8 cellular contexts compared by ENCODE assay signal in the genomic region with DNA sequence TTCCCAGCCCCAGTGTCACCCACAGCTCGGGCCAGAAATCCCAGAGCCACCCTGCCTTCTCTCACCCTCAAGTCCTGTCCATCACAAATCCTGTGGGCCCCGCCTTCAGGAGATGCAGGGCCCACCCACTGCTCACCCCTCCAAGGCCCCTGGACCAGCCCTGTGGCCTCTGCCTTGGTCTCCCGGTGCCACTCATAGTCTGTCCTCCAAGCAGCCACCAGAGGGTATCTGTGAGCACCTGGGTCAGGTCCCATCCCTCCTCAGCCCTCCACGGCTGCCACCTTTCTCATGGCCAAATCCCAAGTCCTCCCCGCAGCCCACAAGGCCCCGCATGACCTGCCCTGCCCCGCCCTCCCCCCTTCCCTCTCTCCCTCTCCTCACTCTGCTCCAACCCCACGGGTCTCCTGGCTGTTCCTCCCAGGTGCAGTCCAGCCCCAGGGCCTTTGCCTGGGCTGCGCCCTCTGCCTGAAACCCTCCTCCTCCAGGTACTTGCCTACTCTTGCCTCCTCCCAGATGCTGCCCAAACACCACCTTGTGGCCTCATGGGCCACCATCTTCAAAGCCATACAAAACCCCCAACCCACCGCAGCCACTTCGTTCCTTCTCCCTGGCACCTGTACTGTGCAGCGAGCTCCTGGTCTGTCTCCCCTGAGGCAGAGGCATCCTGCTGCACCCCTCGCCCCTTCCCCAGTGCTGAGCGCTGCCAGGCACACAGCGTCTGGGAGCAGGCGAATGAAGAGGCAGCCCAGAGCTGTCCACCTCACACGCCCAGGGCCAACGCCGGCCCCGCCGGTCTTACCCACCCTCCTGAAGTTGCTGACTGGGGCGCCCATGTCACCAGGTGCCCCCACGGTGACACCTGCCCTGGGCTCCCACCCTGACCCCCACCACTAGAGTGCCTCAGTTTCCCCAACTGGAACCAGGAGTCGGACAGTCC. TPM values are rescaled to one million over a fixed set of nuclear protein-coding genes. Genes with fewer than 3 reads are reported as not detected.
DNase-seq lines count a peak whose midpoint lies in the region; ATAC-seq and TF ChIP-seq lines count a peak whose summit lies in the region.

No MANE protein-coding gene starts in this region.

- no peaks in the 10 kb centered on the region for H3K27me3 ChIP-seq in mesenchymal stem cell (ENCODE audit: control insufficient read depth in 1 of 2, insufficient read depth in 1 of 2, low read length in 2 of 2)

- no peaks in the 10 kb centered on the region for H3K9me3 ChIP-seq in mesenchymal stem cell (ENCODE audit: control insufficient read depth, low read length)

- H2AFZ ChIP-seq in mesenchymal stem cell (ENCODE audit: low read depth, low read length) = no peak overlapping the region

- H3K27ac Mint-ChIP-seq in activated naive CD4-positive, alpha-beta T cell treated with anti-CD3 and anti-CD28 coated beads, Interleukin-2, amount 10 ng/mL, durations not matched to agents 7 days and 5 days = no peak overlapping the region

- H3K79me1 ChIP-seq in mesenchymal stem cell (replicated peaks; ENCODE audit: low read length, poor library complexity, severe bottlenecking) = peaks cover 52% of the 10 kb centered on the region

- no peak overlapping the region for H3K18ac ChIP-seq in mesenchymal stem cell (ENCODE audit: low read depth in 1 of 2, low read length in 2 of 2)

- H3K36me3 Mint-ChIP-seq in activated naive CD4-positive, alpha-beta T cell treated with anti-CD3 and anti-CD28 coated beads, Interleukin-2, amount 10 ng/mL, durations not matched to agents 7 days and 5 days = peaks cover 40% of the 10 kb centered on the region

- no peak overlapping the region for H4K8ac ChIP-seq in mesenchymal stem cell (ENCODE audit: low read length)

- no peaks in the 10 kb centered on the region for H3K27me3 Mint-ChIP-seq in activated naive CD4-positive, alpha-beta T cell treated with anti-CD3 and anti-CD28 coated beads, Interleukin-2, amount 10 ng/mL, durations not matched to agents 7 days and 5 days

- DNase-seq in ELF-1 (ENCODE audit: low read depth, low spot score) (peak; percentile 58), iPS-NIHi11 (ENCODE audit: low spot score) (peak; percentile 90), mesenchymal stem cell (no peak), NCI-H510A (lab: John Stamatoyannopoulos, UW) (no peak), NCI-H510A treated with DMSO at 0.1 percent for 48 hours (lab: John Stamatoyannopoulos, UW) (no peak)
- peak; percentile 58 for DNase-seq in activated naive CD4-positive, alpha-beta T cell treated with anti-CD3 and anti-CD28 coated beads, Interleukin-2, amount 10 ng/mL, durations not matched to agents 7 days and 5 days

- no peak overlapping the region for H2BK15ac ChIP-seq in mesenchymal stem cell (ENCODE audit: low read depth, poor library complexity, severe bottlenecking)

- H3K4me1 ChIP-seq in mesenchymal stem cell (ENCODE audit: control insufficient read depth, insufficient read depth, low read depth, low read length) = peaks cover under 1% of the 10 kb centered on the region

- no peak overlapping the region for H3K9ac ChIP-seq in mesenchymal stem cell (ENCODE audit: low read length)

- WGBS in mesenchymal stem cell = 92% methylated on average over 24 of the region's 24 CpGs

- no peak overlapping the region for H4K91ac ChIP-seq in mesenchymal stem cell (ENCODE audit: low read length)

- no peak overlapping the region for H3K4me3 ChIP-seq in mesenchymal stem cell (ENCODE audit: insufficient read depth in 1 of 2, low read depth in 1 of 2, low read length in 2 of 2)

- peaks cover 73 to 92% of the 10 kb centered on the region in 2 experiments for H3K36me3 ChIP-seq in mesenchymal stem cell (ENCODE audit: control insufficient read depth in 1 of 2, insufficient read depth in 2 of 2, low read depth in 1 of 2, low read length in 2 of 2)

- no peak overlapping the region for H2BK12ac ChIP-seq in mesenchymal stem cell (ENCODE audit: low read length in 2 of 2)

- CTCF ChIA-PET in activated naive CD4-positive, alpha-beta T cell treated with anti-CD3 and anti-CD28 coated beads, Interleukin-2, amount 10 ng/mL, durations not matched to agents 7 days and 5 days (lab: Charles Lee) = interaction anchor here (1.2 kb wide), 1 partner anchor 150 kb away, joined by 3 read pairs; no protein-coding TSS in a partner anchor

- no peak overlapping the region for H3K23ac ChIP-seq in mesenchymal stem cell (ENCODE audit: low read length in 2 of 2)

- no peak overlapping the region for H3K4ac ChIP-seq in mesenchymal stem cell (ENCODE audit: low read depth in 1 of 2, low read length in 2 of 2)

- H2BK5ac ChIP-seq in mesenchymal stem cell (ENCODE audit: low read depth, low read length, poor library complexity, severe bottlenecking) = no peak overlapping the region

- TF ChIP-seq RAD21 in Ishikawa (IDR thresholded peaks at IDR 0.05; ENCODE audit: low read depth) = peak; percentile 33; the same call in 1 of the 2 replicates

- H3K4me2 ChIP-seq in mesenchymal stem cell (ENCODE audit: low read length, poor library complexity, severe bottlenecking) = no peak overlapping the region

- no peak overlapping the region for H3K27ac ChIP-seq in mesenchymal stem cell (ENCODE audit: low read length, poor library complexity, severe bottlenecking)

- no peaks in the 10 kb centered on the region for H3K9me3 Mint-ChIP-seq in activated naive CD4-positive, alpha-beta T cell treated with anti-CD3 and anti-CD28 coated beads, Interleukin-2, amount 10 ng/mL, durations not matched to agents 7 days and 5 days

- peaks cover 19% of the 10 kb centered on the region for H3K4me1 Mint-ChIP-seq in activated naive CD4-positive, alpha-beta T cell treated with anti-CD3 and anti-CD28 coated beads, Interleukin-2, amount 10 ng/mL, durations not matched to agents 7 days and 5 days

- no peak for TF ChIP-seq EP300 in Ishikawa (IDR thresholded peaks at IDR 0.05; ENCODE audit: borderline replicate concordance)

- no peak overlapping the region for H3K4me3 Mint-ChIP-seq in activated naive CD4-positive, alpha-beta T cell treated with anti-CD3 and anti-CD28 coated beads, Interleukin-2, amount 10 ng/mL, durations not matched to agents 7 days and 5 days

- no peak for ATAC-seq in HG02938 (IDR thresholded peaks at IDR 0.05; ENCODE audit: unreplicated experiment)

- H2BK120ac ChIP-seq in mesenchymal stem cell (ENCODE audit: low read depth, low read length) = no peak overlapping the region

- no peak overlapping the region for H2AK5ac ChIP-seq in mesenchymal stem cell (ENCODE audit: low read length, severe bottlenecking)

- H3K14ac ChIP-seq in mesenchymal stem cell (ENCODE audit: low read length in 2 of 2) = no peak overlapping the region

TF ChIP-seq in Ishikawa, 13 proteins besides CTCF, POLR2A, EP300 and RAD21:
- TF ChIP-seq ZBTB7A (IDR thresholded peaks at IDR 0.05; ENCODE audit: low read depth) (no peak), TCF12 (IDR thresholded peaks at IDR 0.05; ENCODE audit: low read depth) (no peak)

RNA-seq across cellular contexts. Expression of gene UQCR11, which starts 13.2 kb away (rescaled TPM):
- 214 TPM for polyA plus RNA-seq in mesenchymal stem cell (2013, experiment 1 of 2)
- polyA plus RNA-seq in mesenchymal stem cell (2013, experiment 2 of 2) = 220 TPM

RNA-seq across cellular contexts. Expression of gene MBD3, which starts 25.8 kb away (rescaled TPM):
- polyA plus RNA-seq in mesenchymal stem cell (2013, experiment 1 of 2) = 43.8 TPM
- polyA plus RNA-seq in mesenchymal stem cell (2013, experiment 2 of 2) = 41.6 TPM

RNA-seq across cellular contexts. Expression of gene TCF3, which starts 34.0 kb away (rescaled TPM):
- polyA plus RNA-seq in mesenchymal stem cell (2013, experiment 1 of 2) = 108 TPM
- polyA plus RNA-seq in mesenchymal stem cell (2013, experiment 2 of 2) = 111 TPM

RNA-seq across cellular contexts. Expression of gene MEX3D, which starts 50.3 kb away (rescaled TPM):
- 26.4 TPM for polyA plus RNA-seq in mesenchymal stem cell (2013, experiment 1 of 2)
- 26.2 TPM for polyA plus RNA-seq in mesenchymal stem cell (2013, experiment 2 of 2)

Comparison
In these comparisons a context has a peak if more than half of its experiments do, and no peak if none do; other contexts are left out.
1. DNase-seq: peak in ELF-1 (single experiment), activated naive CD4-positive, alpha-beta T cell treated with anti-CD3 and anti-CD28 coated beads, Interleukin-2, amount 10 ng/mL, durations not matched to agents 7 days and 5 days (single experiment) and iPS-NIHi11 (single experiment); none in mesenchymal stem cell (single experiment), NCI-H510A (single experiment) and NCI-H510A treated with DMSO at 0.1 percent for 48 hours (single experiment).